ENCODE assay signal across 1 cellular context in genomic region chr2:71473346-71474035, GRCh38.
TF ChIP-seq lines count a peak whose summit lies in the region.

No MANE protein-coding gene starts in this region.

TF ChIP-seq in H1, 55 proteins besides CTCF, POLR2A, EP300 and RAD21:
- no peak for TF ChIP-seq EGR1 (IDR thresholded peaks at IDR 0.05; ENCODE audit: borderline replicate concordance, low read depth, low read length)
- no peak for TF ChIP-seq SP1 (IDR thresholded peaks at IDR 0.05; ENCODE audit: low read depth, low read length)
- no peak for TF ChIP-seq KDM4A (IDR thresholded peaks at IDR 0.05; ENCODE audit: low read depth, low read length, severe bottlenecking)
- TF ChIP-seq CHD1 (IDR thresholded peaks at IDR 0.05; ENCODE audit: low read depth, low read length): no peak
- TF ChIP-seq YY1 (IDR thresholded peaks at IDR 0.05; ENCODE audit: low read depth, low read length): no peak
- TF ChIP-seq TAF1 (IDR thresholded peaks at IDR 0.05; ENCODE audit: low read depth, low read length): no peak
- no peak for TF ChIP-seq SRF (IDR thresholded peaks at IDR 0.05; ENCODE audit: low read depth, low read length)
- TF ChIP-seq BACH1 (IDR thresholded peaks at IDR 0.05; ENCODE audit: low read length): no peak
- TF ChIP-seq HDAC2 (IDR thresholded peaks at IDR 0.05; ENCODE audit: borderline replicate concordance in 1 of 2, low read depth in 2 of 2, low read length in 2 of 2): no peak
